ENCODE assay signal across 8 cellular contexts in the genomic region with DNA sequence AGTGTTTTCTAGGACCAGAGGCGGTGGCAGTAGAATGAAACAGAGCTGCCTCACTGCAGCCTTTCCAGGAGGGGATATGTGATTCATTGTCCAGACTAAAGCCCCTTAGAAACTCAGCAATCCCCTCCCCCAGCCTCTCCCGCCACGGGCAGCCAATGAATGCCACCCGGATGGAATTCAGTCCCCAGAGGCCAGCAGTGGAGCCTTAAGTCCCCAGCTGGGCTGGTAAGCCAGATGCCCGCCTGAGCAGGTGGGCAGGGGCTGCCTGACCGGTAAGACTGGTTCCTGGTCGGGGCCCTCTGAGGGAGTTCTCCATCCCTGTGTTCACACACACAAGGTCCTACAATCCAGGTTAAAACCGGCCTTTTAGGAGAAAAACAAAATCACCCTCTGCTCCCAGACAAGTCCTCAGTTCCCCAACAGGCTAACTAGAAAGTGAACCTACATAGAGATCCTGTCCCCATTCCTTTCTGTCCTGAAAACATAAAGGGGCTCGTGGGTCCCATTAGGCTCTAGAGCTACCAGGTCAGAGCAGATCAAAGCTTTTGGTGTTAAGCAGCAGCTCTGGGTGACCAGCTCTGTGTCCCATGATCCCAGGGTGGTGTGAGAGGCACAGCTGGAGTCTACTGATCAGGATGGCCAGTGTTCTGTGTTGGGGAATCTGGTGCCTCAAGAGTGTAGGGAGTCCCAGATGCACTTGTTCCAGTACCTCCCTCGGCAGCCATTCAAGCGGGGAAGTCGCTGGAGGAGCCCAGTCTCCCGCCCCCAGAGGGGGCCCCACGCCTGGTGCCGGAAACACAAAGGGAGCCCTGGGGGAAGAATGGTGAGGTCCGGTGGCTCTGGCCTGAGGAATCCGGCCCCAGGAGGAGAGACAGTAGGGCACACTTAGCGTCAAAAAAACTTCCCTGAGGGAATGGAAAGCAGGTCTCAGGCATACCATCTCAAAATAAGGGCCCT. TPM values are rescaled to one million over a fixed set of nuclear protein-coding genes. Genes with fewer than 3 reads are reported as not detected.
DNase-seq lines count a peak whose midpoint lies in the region; ATAC-seq, FAIRE-seq and TF ChIP-seq lines count a peak whose summit lies in the region.

No MANE protein-coding gene starts in this region.

- in situ Hi-C loops in GM23248 (cut with MboI) = no loop called here

- no peak for ATAC-seq in thoracic aorta (ENCODE audit: insufficient number of reproducible peaks, low FRiP score, low read depth)

- H3K4me3 ChIP-seq in BLaER1 (peak overlapping the region; percentile 79), GM23248 (peak overlapping the region; percentile 12; the same call in 1 of the 2 replicates), mesodermal cell (ENCODE audit: extremely low read depth, insufficient read depth, low read length, poor library complexity, severe bottlenecking) (peak overlapping the region; percentile 73), thoracic aorta (peak overlapping the region; percentile 91)

- H3K36me3 ChIP-seq in BLaER1 = peaks cover 53% of the 10 kb centered on the region
- H3K36me3 ChIP-seq in GM23248 (ENCODE audit: low read depth) = no peaks in the 10 kb centered on the region
- H3K36me3 ChIP-seq in mesodermal cell (ENCODE audit: control insufficient read depth, insufficient read depth, low read length) = peaks cover 55% of the 10 kb centered on the region
- H3K36me3 ChIP-seq in thoracic aorta = peaks cover 5% of the 10 kb centered on the region

- peak overlapping the region; percentile 98 for H3K27ac ChIP-seq in BLaER1
- no peak overlapping the region for H3K27ac ChIP-seq in GM23248
- peak overlapping the region; percentile 60 for H3K27ac ChIP-seq in cingulate gyrus (ENCODE audit: low read depth, low read length)
- H3K27ac ChIP-seq in mesodermal cell (ENCODE audit: low read depth, low read length, severe bottlenecking) = peak overlapping the region; percentile 77
- H3K27ac ChIP-seq in thoracic aorta = peak overlapping the region; percentile 51 to 66

- H3K4me2 ChIP-seq in BLaER1 (peak overlapping the region; percentile 99), GM23248 (ENCODE audit: unreplicated experiment) (no peak overlapping the region)

- 58 to 60% methylated on average over 18 of the region's 18 CpGs for WGBS in GM23248 (ENCODE audit: low coverage in 1 of 2, low lambda C conversion rate in 2 of 2, missing lambda C conversion rate in 2 of 2), 2 experiments
- WGBS in mesodermal cell (ENCODE audit: insufficient coverage in 2 of 2), 2 experiments = 8 to 11% methylated on average over 11 to 15 of the region's 18 CpGs

- peaks cover 5% of the 10 kb centered on the region; the same call in 1 of the 2 replicates for H3F3A ChIP-seq in GM23248 (ENCODE audit: insufficient read depth)

- H3K27me3 ChIP-seq in BLaER1 (no peaks in the 10 kb centered on the region), GM23248 (replicated peaks; ENCODE audit: insufficient read depth) (no peaks in the 10 kb centered on the region), thoracic aorta (replicated peaks; ENCODE audit: insufficient read depth) (no peaks in the 10 kb centered on the region)

- H2AFZ ChIP-seq in GM23248 = no peak overlapping the region

- no peaks in the 10 kb centered on the region for H3K9me3 ChIP-seq in BLaER1
- no peaks in the 10 kb centered on the region for H3K9me3 ChIP-seq in GM23248 (ENCODE audit: low read depth)
- no peaks in the 10 kb centered on the region for H3K9me3 ChIP-seq in mesodermal cell (ENCODE audit: control insufficient read depth, low read length)
- no peaks in the 10 kb centered on the region for H3K9me3 ChIP-seq in thoracic aorta

- no peak for FAIRE-seq in D721Med (lab: Jason Lieb, UNC)

- no peak for TF ChIP-seq CTCF in thoracic aorta (IDR thresholded peaks at IDR 0.05)
- TF ChIP-seq CTCF in D721Med (IDR thresholded peaks at IDR 0.05; ENCODE audit: insufficient read depth, missing control alignments) = no peak

- H3K9me2 ChIP-seq in GM23248 (ENCODE audit: insufficient read depth) = no peaks in the 10 kb centered on the region

- peaks cover 75% of the 10 kb centered on the region for H3K4me1 ChIP-seq in BLaER1
- H3K4me1 ChIP-seq in GM23248 (ENCODE audit: insufficient read depth) = peaks cover 9% of the 10 kb centered on the region; the same call in 1 of the 2 replicates
- peaks cover 32% of the 10 kb centered on the region for H3K4me1 ChIP-seq in mesodermal cell (ENCODE audit: control insufficient read depth, insufficient read depth, low read length, poor library complexity, severe bottlenecking)
- peaks cover 22 to 40% of the 10 kb centered on the region in 2 donors for H3K4me1 ChIP-seq in thoracic aorta (ENCODE audit: control insufficient read depth in 1 of 2, low read depth in 2 of 2)

- H3K79me2 ChIP-seq in GM23248 (ENCODE audit: insufficient read depth) = no peaks in the 10 kb centered on the region

- H4K20me1 ChIP-seq in BLaER1 (peaks cover 72% of the 10 kb centered on the region), GM23248 (ENCODE audit: insufficient read depth) (no peaks in the 10 kb centered on the region)

- no peak for DNase-seq in GM23248
- DNase-seq in RKO (ENCODE audit: low spot score) = peak; percentile 8
- no peak for DNase-seq in thoracic aorta (ENCODE audit: low spot score)
- no peak for DNase-seq in D721Med (ENCODE audit: insufficient read length, low spot score)
- no peak for DNase-seq in NCI-H1694 treated with DMSO at 0.1 percent for 48 hours (lab: John Stamatoyannopoulos, UW)

- H3K9ac ChIP-seq in BLaER1 (peak overlapping the region; percentile 98), GM23248 (no peak overlapping the region)

RNA-seq across cellular contexts. Expression of gene PATZ1, which starts 2.6 kb away (rescaled TPM):
- total RNA-seq in GM23248 (2014; rRNA removed; shearing (Covaris generic)) = 9.4 and 9.6 TPM in 2 replicates
- polyA plus RNA-seq in GM23248 (2016; fragmentation: Nextera tagmentation; extraction: Ambion mirVana) = 1.3 and 1.6 TPM in 2 replicates
- 29.8 TPM for polyA plus RNA-seq in mesodermal cell (2013, experiment 1 of 2)
- 28.4 TPM for polyA plus RNA-seq in mesodermal cell (2013, experiment 2 of 2)
- 10 to 100 TPM; 14.6 to 15.2 TPM for total RNA-seq in thoracic aorta

RNA-seq across cellular contexts. Expression of gene PIK3IP1, which starts 51.2 kb away (rescaled TPM):
- 8.3 and 16.1 TPM in 2 replicates for total RNA-seq in GM23248 (2014; rRNA removed; shearing (Covaris generic))
- 10.0 and 11.1 TPM in 2 replicates for polyA plus RNA-seq in GM23248 (2016; fragmentation: Nextera tagmentation; extraction: Ambion mirVana)
- polyA plus RNA-seq in mesodermal cell (2013, experiment 1 of 2) = 15.9 TPM
- polyA plus RNA-seq in mesodermal cell (2013, experiment 2 of 2) = 13.4 TPM
- 10 to 100 TPM; 56.3 to 57.9 TPM for total RNA-seq in thoracic aorta

RNA-seq across cellular contexts. Expression of gene DRG1, which starts 55.9 kb away (rescaled TPM):
- 65.0 and 73.0 TPM in 2 replicates for total RNA-seq in GM23248 (2014; rRNA removed; shearing (Covaris generic))
- polyA plus RNA-seq in GM23248 (2016; fragmentation: Nextera tagmentation; extraction: Ambion mirVana) = 79.7 and 81.4 TPM in 2 replicates
- polyA plus RNA-seq in mesodermal cell (2013, experiment 1 of 2) = 79.2 TPM
- 72.8 TPM for polyA plus RNA-seq in mesodermal cell (2013, experiment 2 of 2)
- total RNA-seq in thoracic aorta = 10 to 100 TPM; 37.5 to 38.8 TPM

Comparison
In these comparisons a context has a peak if more than half of its experiments do, and no peak if none do; other contexts are left out.
1. H3K4me3 ChIP-seq: peak in every context shown above with its lines; median percentile 91 in thoracic aorta; 79 in BLaER1; 73 in mesodermal cell; 12 in GM23248.